1 cellular context compared by ENCODE assay signal in the genomic region with DNA sequence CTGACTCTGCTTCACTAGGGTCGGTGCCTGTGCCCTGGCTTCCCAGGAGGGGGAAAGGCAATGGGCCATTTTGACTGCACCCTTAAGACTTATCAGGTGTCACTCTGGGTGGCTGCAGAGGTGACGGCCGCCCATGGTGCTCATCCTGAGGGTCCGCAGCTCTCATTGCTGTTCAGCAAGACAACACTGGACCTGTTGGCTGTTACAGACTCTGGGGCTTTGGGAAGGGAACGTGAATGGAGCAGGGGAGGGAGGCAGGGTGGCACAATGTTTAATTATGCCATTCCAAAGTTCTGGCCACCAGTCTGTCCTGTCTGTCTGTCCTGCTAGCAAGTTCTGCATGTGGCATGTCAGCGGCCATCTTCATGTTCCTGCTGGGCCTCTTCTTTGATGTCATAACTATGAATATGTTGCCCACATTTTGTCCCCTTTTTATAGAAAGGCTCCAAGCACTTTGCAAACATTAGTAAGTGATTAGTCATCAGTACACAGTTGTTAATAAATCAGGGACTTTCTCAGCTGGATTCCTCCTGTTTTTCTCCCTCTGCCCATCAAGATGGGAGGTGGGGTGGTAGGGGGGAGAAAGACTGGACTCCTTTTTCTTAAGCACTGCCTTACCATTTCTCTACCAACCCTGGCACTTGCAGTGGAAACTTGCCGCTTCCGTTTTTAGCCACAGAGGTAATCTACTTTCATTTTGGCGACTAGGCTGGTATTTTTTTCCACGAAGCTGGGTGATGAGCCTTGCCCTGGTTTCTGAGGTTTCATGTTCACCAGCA.
TF ChIP-seq lines count a peak whose summit lies in the region.

No MANE protein-coding gene starts in this region.

TF ChIP-seq in K562, 482 proteins besides CTCF, POLR2A, EP300 and RAD21 (continued from another document):
- TF ChIP-seq, protein P1, sequence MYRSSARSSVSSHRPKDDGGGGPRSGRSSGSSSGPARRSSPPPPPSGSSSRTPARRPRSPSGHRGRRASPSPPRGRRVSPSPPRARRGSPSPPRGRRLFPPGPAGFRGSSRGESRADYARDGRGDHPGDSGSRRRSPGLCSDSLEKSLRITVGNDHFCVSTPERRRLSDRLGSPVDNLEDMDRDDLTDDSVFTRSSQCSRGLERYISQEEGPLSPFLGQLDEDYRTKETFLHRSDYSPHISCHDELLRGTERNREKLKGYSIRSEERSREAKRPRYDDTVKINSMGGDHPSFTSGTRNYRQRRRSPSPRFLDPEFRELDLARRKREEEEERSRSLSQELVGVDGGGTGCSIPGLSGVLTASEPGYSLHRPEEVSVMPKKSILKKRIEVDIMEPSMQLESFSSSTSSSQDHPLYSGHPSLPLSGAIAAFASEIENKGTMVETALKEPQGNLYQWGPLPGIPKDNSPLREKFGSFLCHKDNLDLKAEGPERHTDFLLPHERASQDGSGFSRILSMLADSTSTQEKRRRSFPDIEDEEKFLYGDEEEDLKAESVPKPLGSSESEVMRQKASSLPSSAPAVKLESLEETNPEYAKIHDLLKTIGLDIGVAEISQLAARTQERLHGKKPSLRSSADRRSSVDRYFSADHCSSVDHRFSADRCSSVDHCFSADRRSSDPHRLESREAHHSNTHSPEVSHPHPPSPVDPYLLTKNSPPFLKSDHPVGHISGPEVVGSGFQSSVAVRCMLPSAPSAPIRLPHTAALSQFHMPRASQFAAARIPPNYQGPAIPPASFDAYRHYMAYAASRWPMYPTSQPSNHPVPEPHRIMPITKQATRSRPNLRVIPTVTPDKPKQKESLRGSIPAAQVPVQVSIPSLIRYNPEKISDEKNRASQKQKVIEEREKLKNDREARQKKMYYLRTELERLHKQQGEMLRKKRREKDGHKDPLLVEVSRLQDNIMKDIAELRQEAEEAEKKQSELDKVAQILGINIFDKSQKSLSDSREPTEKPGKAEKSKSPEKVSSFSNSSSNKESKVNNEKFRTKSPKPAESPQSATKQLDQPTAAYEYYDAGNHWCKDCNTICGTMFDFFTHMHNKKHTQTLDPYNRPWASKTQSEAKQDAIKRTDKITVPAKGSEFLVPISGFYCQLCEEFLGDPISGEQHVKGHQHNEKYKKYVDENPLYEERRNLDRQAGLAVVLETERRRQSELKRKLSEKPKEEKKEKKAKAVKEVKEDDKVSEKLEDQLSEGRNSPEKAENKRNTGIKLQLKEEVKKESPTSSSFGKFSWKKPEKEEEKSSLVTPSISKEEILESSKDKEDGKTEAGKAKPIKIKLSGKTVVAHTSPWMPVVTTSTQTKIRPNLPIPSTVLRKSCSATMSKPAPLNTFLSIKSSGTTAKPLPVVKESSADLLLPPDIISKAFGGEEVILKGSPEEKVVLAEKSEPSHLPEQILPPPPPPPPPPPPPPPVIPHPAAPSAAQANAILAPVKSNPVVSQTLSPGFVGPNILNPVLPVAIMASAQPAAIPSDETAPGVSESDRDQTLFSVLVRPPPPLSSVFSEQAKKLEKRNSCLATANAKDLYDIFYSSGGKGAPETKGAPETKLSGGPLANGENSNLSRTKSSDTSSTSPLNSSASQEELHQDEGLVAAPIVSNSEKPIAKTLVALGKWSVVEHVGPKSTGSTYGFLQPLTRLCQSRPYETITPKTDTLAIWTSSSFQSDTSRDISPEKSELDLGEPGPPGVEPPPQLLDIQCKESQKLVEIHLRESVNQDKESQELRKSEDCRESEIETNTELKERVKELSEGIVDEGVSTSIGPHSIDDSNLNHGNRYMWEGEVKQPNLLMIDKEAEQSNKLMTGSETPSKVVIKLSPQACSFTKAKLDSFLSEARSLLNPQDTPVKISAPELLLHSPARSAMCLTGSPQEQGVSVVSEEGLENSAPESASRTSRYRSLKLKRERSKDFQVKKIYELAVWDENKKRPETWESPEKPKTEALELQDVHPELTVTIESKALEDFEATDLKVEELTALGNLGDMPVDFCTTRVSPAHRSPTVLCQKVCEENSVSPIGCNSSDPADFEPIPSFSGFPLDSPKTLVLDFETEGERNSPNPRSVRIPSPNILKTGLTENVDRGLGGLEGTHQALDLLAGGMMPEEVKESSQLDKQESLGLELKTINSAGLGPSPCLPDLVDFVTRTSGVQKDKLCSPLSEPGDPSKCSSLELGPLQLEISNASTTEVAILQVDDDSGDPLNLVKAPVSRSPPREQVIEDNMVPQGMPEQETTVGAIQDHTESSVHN (IDR thresholded peaks at IDR 0.05; ENCODE audit: borderline replicate concordance in 1 of 2, low read depth in 1 of 2), result no peak
- TF ChIP-seq SAFB (IDR thresholded peaks at IDR 0.05; ENCODE audit: borderline replicate concordance, low read depth, low read length) (no peak), SAP30 (IDR thresholded peaks at IDR 0.05; ENCODE audit: borderline replicate concordance, insufficient read depth, low read depth, low read length, poor library complexity, severe bottlenecking) (no peak), ZC3H8 (IDR thresholded peaks at IDR 0.05) (no peak), ESRRA (IDR thresholded peaks at IDR 0.05; ENCODE audit: borderline replicate concordance, low read depth) (no peak), CC2D1A (IDR thresholded peaks at IDR 0.05) (no peak), ILK (tag; IDR thresholded peaks at IDR 0.05; ENCODE audit: borderline replicate concordance, low read depth) (no peak), NFATC3 (IDR thresholded peaks at IDR 0.05) (no peak), POU5F1 (IDR thresholded peaks at IDR 0.05; ENCODE audit: borderline replicate concordance, low read depth, low read length, partially characterized antibody) (no peak), CBX5 (IDR thresholded peaks at IDR 0.05; ENCODE audit: borderline replicate concordance, low read depth) (no peak), ZNF140 (CRISPR knock-in tag; IDR thresholded peaks at IDR 0.05) (no peak), MTA2 (IDR thresholded peaks at IDR 0.05; ENCODE audit: low read depth) (no peak)
- TF ChIP-seq, protein P2, sequence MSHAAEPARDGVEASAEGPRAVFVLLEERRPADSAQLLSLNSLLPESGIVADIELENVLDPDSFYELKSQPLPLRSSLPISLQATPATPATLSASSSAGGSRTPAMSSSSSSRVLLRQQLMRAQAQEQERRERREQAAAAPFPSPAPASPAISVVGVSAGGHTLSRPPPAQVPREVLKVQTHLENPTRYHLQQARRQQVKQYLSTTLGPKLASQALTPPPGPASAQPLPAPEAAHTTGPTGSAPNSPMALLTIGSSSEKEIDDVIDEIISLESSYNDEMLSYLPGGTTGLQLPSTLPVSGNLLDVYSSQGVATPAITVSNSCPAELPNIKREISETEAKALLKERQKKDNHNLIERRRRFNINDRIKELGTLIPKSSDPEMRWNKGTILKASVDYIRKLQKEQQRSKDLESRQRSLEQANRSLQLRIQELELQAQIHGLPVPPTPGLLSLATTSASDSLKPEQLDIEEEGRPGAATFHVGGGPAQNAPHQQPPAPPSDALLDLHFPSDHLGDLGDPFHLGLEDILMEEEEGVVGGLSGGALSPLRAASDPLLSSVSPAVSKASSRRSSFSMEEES (CRISPR knock-in tag; IDR thresholded peaks at IDR 0.05), result no peak
- TF ChIP-seq, protein P3, sequence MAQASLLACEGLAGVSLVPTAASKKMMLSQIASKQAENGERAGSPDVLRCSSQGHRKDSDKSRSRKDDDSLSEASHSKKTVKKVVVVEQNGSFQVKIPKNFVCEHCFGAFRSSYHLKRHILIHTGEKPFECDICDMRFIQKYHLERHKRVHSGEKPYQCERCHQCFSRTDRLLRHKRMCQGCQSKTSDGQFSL (CRISPR knock-in tag; IDR thresholded peaks at IDR 0.05), result no peak
- TF ChIP-seq, protein P3 (tag; IDR thresholded peaks at IDR 0.05), result no peak
- TF ChIP-seq, protein P4, sequence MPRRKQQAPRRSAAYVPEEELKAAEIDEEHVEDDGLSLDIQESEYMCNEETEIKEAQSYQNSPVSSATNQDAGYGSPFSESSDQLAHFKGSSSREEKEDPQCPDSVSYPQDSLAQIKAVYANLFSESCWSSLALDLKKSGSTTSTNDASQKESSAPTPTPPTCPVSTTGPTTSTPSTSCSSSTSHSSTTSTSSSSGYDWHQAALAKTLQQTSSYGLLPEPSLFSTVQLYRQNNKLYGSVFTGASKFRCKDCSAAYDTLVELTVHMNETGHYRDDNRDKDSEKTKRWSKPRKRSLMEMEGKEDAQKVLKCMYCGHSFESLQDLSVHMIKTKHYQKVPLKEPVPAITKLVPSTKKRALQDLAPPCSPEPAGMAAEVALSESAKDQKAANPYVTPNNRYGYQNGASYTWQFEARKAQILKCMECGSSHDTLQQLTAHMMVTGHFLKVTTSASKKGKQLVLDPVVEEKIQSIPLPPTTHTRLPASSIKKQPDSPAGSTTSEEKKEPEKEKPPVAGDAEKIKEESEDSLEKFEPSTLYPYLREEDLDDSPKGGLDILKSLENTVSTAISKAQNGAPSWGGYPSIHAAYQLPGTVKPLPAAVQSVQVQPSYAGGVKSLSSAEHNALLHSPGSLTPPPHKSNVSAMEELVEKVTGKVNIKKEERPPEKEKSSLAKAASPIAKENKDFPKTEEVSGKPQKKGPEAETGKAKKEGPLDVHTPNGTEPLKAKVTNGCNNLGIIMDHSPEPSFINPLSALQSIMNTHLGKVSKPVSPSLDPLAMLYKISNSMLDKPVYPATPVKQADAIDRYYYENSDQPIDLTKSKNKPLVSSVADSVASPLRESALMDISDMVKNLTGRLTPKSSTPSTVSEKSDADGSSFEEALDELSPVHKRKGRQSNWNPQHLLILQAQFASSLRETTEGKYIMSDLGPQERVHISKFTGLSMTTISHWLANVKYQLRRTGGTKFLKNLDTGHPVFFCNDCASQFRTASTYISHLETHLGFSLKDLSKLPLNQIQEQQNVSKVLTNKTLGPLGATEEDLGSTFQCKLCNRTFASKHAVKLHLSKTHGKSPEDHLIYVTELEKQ (CRISPR knock-in tag; IDR thresholded peaks at IDR 0.05), result no peak
- TF ChIP-seq, protein P5, sequence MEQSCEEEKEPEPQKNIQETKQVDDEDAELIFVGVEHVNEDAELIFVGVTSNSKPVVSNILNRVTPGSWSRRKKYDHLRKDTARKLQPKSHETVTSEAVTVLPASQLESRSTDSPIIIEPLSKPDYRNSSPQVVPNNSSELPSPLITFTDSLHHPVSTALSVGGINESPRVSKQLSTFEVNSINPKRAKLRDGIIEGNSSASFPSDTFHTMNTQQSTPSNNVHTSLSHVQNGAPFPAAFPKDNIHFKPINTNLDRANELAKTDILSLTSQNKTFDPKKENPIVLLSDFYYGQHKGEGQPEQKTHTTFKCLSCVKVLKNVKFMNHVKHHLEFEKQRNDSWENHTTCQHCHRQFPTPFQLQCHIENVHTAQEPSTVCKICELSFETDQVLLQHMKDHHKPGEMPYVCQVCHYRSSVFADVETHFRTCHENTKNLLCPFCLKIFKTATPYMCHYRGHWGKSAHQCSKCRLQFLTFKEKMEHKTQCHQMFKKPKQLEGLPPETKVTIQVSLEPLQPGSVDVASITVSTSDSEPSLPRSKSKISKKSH (CRISPR knock-in tag; IDR thresholded peaks at IDR 0.05), result no peak
